Comparison of ENCODE assay signal across 10 cellular contexts in the genomic region with DNA sequence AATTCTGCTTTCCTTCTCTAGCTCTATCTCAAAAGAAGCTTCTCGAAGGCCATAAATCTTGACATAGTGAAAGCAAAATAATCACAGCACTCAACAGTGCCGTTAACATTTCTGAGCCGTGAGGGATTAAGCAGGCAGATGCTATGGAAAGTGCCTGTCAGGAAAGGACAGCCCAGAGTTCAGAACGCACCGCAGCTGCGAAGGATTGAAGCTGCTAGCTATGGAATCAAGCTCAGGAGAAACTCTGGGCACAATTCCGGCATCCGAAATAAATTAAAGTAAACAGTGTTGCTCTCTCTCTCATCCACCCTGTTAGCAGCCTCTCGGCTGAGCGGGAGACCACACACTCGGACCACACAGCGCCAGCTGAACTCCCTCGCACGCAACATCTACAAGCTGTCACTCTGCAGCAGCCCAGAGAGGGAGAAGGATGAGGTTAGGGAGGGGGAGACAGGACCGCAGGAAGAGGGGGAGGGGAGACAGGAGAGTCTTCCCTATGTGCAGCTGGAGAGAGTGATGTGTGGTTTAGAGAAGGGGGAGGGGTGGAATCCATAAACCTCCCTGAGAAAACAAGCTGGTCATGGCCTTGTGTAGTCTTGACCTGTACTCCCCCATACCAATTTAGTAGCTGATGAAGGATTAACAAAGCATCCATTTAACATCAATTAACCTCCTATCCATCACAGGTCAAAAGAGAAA. TPM values are rescaled to one million over a fixed set of nuclear protein-coding genes. Genes with fewer than 3 reads are reported as not detected.
DNase-seq lines count a peak whose midpoint lies in the region; ATAC-seq, FAIRE-seq and TF ChIP-seq lines count a peak whose summit lies in the region.
"Had no signal": no experiment of that assay in that cellular context is flagged by ENCODE, and none has a peak within 500 bp of the region (broad histone marks: within the 10 kb centered on the region; RNA-seq: fewer than 3 reads in every experiment).

No MANE protein-coding gene starts in this region.

- no peak for TF ChIP-seq CTCF in fibroblast of villous mesenchyme (IDR thresholded peaks at IDR 0.05; ENCODE audit: insufficient read depth, low read depth, low read length)

- no peak for FAIRE-seq in RCC 7860 (lab: Jason Lieb, UNC)
- FAIRE-seq: frontal cortex had no signal

- ATAC-seq in HG03520 (IDR thresholded peaks at IDR 0.05; ENCODE audit: unreplicated experiment) (no peak), HG02981 (IDR thresholded peaks at IDR 0.05; ENCODE audit: unreplicated experiment) (no peak)
- ATAC-seq: HCT116 had no signal

- no peaks in the 10 kb centered on the region for H3K9me3 ChIP-seq in HAP-1

- H3K4me3 ChIP-seq in HAP-1 (peak overlapping the region; percentile 12), fibroblast of villous mesenchyme (ENCODE audit: low read depth, low read length) (peak overlapping the region; percentile 53)

- in situ Hi-C loops in HAP-1 (cut with MboI; ENCODE audit: low sequenced_read_pairs): no loop called here

- DNase-seq in Ammon's horn (ENCODE audit: low spot score) (peak; percentile 20), HAP-1 (ENCODE audit: low spot score in 2 of 2) (peak; percentile 81 to 85), RCC 7860 (ENCODE audit: low spot score) (peak; percentile 62), fibroblast of villous mesenchyme (ENCODE audit: low read depth) (peak; percentile 95), retina (peak; percentile 91), NOMO-1 (lab: John Stamatoyannopoulos, UW; ENCODE audit: unreplicated experiment in 2 of 2) (no peak)

- no peaks in the 10 kb centered on the region for H3K27me3 ChIP-seq in HAP-1 (ENCODE audit: low read depth)

- H3K36me3 ChIP-seq in HAP-1 (replicated peaks): no peaks in the 10 kb centered on the region; the same call in 1 of the 2 replicates

- peaks cover 34% of the 10 kb centered on the region for H3K4me1 ChIP-seq in HAP-1

RNA-seq across cellular contexts. Expression of gene EXOC2, which starts 9.0 kb away (rescaled TPM):
- 24.8 and 29.8 TPM in 2 replicates for total RNA-seq in fibroblast of villous mesenchyme

RNA-seq across cellular contexts. Expression of gene HUS1B, which starts 27.0 kb away (rescaled TPM):
- total RNA-seq in fibroblast of villous mesenchyme: 0.86 and 1.9 TPM in 2 replicates

Comparison
In these comparisons a context has a peak if more than half of its experiments do, and no peak if none do; other contexts are left out.
1. DNase-seq: peak in Ammon's horn (single experiment), HAP-1 (2 of 2), RCC 7860 (single experiment), fibroblast of villous mesenchyme (single experiment) and retina (single experiment); none in NOMO-1 (0 of 2).